In the genomic region with DNA sequence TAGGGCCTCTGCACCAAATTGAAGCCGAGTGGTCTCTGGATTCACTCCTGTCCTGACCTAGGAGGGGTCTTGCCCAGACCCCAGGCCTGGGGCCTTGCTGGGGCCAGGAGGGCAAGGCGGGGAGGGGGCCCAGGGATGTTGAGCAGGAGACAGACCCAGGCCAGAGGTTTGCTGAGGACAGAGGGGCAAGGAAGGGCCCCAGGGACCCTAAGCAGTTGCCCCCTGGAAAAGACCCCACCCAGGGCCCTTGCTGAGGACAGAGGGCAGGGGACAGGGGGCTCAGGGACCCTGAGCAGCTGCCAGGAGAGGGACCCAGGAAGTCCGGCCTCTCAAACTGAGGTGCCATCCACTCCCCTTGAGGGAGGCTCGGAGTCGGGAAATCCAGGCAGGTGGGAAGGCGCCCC, we compare ENCODE assay signal across 10 cellular contexts. TPM values are rescaled to one million over a fixed set of nuclear protein-coding genes. Genes with fewer than 3 reads are reported as not detected.
"Had no signal": no experiment of that assay in that cellular context is flagged by ENCODE, and none has a peak within 500 bp of the region (broad histone marks: within the 10 kb centered on the region; RNA-seq: fewer than 3 reads in every experiment).

No MANE protein-coding gene starts in this region.

- H3K27me3 ChIP-seq: upper lobe of left lung had no signal

- H3K27ac ChIP-seq: esophagus squamous epithelium, heart right ventricle, spleen had no signal

- H3K36me3 ChIP-seq: esophagus squamous epithelium, heart right ventricle, spleen, upper lobe of left lung had no signal

- H3K4me3 ChIP-seq: upper lobe of left lung had no signal

- H3K9me3 ChIP-seq: upper lobe of left lung had no signal

- DNase-seq: esophagus squamous epithelium had no signal

RNA-seq across cellular contexts. Expression of gene FOXL3, which starts 32.7 kb away (rescaled TPM):
- total RNA-seq: activated CD4-positive, alpha-beta memory T cell treated with anti-CD3 and anti-CD28 coated beads, Interleukin-2, amount 10 ng/mL, durations not matched to agents 7 days and 5 days; aorta; esophagus squamous epithelium; heart right ventricle; lower leg skin; mesothelial cell of epicardium; spleen; T-helper 2 cell treated with Interferon-gamma antibody and Interleukin-4, amounts not matched to agents 100 ng/mL and 5 ng/mL, for 36 hours; upper lobe of left lung had no signal
- polyA plus RNA-seq: aorta, heart right ventricle, keratinocyte, spleen had no signal
